ENCODE assay signal across 13 cellular contexts in genomic region chr13:28467886-28468519, GRCh38. TPM values are rescaled to one million over a fixed set of nuclear protein-coding genes. Genes with fewer than 3 reads are reported as not detected.
DNase-seq lines count a peak whose midpoint lies in the region; ATAC-seq and TF ChIP-seq lines count a peak whose summit lies in the region.
"Had no signal": no experiment of that assay in that cellular context is flagged by ENCODE, and none has a peak within 500 bp of the region (broad histone marks: within the 10 kb centered on the region; RNA-seq: fewer than 3 reads in every experiment).

No MANE protein-coding gene starts in this region.

- H3K9me3 ChIP-seq in spleen = no peaks in the 10 kb centered on the region
- H3K9me3 ChIP-seq: Caco-2, MG63, suprapubic skin had no signal

- H3K27me3 ChIP-seq in spleen (replicated peaks in 1 of 7) = no peaks in the 10 kb centered on the region
- H3K27me3 ChIP-seq: MG63 had no signal

- 46 to 66% (median 53%) methylated on average over 6 of the region's 6 CpGs for WGBS in spleen, 5 donors

- H3K4me3 ChIP-seq in spleen = peak overlapping the region in 1 of 8 donors; percentile 5
- H3K4me3 ChIP-seq: MG63, suprapubic skin had no signal

- ATAC-seq in GM18868 (IDR thresholded peaks at IDR 0.05; ENCODE audit: unreplicated experiment) (peak; percentile 49), HG02981 (IDR thresholded peaks at IDR 0.05; ENCODE audit: unreplicated experiment) (no peak)

- no peak for TF ChIP-seq POLR2A in spleen (IDR thresholded peaks at IDR 0.05)

- H3K4me1 ChIP-seq in spleen = peaks cover 0 to 33% (median 6%) of the 10 kb centered on the region in 6 donors
- H3K4me1 ChIP-seq: Caco-2, suprapubic skin had no signal

- intact Hi-C loops in spleen (cut with DNase I; ENCODE audit: low total_unique reads) = no loop called here

- no peak for TF ChIP-seq CTCF in spleen (IDR thresholded peaks at IDR 0.05 in 8 of 11, conservative IDR thresholded peaks at IDR 0.05 in 3 of 11)

- peak; percentile 100 for DNase-seq in MV-4-11 (lab: John Stamatoyannopoulos, UW)
- peak; percentile 34 for DNase-seq in globus pallidus (ENCODE audit: low spot score)
- DNase-seq in spleen = no peak
- DNase-seq in activated CD4-positive, alpha-beta T cell treated with anti-CD3 and anti-CD28 coated beads, Interleukin-2, amount 50 U/mL, for 4 hours = no peak
- DNase-seq in NCI-H2227 (lab: John Stamatoyannopoulos, UW; ENCODE audit: unreplicated experiment) = no peak
- DNase-seq: Caco-2, MG63, naive B cell, NCI-H524, SHP77 had no signal

- peak overlapping the region in 6 of 8 donors; percentile 15 to 83 (median 64) for H3K27ac ChIP-seq in spleen
- H3K27ac ChIP-seq: suprapubic skin had no signal

- H3K36me3 ChIP-seq in spleen = no peaks in the 10 kb centered on the region
- H3K36me3 ChIP-seq: MG63, suprapubic skin had no signal

RNA-seq across cellular contexts. Expression of gene FLT1, which starts 26.9 kb away (rescaled TPM):
- total RNA-seq in spleen = 10 to 100 TPM; 48.8 to 70.6 (median 61.1) TPM
- polyA plus RNA-seq in spleen = 1 to 10 TPM; 1.2 to 4.2 (median 3.5) TPM

Comparison
In these comparisons a context has a peak if more than half of its experiments do, and no peak if none do; other contexts are left out.
1. DNase-seq: peak in MV-4-11 (single experiment) and globus pallidus (single experiment); none in spleen (single experiment), activated CD4-positive, alpha-beta T cell treated with anti-CD3 and anti-CD28 coated beads, Interleukin-2, amount 50 U/mL, for 4 hours (0 of 2) and NCI-H2227 (single experiment).